In the genomic region with DNA sequence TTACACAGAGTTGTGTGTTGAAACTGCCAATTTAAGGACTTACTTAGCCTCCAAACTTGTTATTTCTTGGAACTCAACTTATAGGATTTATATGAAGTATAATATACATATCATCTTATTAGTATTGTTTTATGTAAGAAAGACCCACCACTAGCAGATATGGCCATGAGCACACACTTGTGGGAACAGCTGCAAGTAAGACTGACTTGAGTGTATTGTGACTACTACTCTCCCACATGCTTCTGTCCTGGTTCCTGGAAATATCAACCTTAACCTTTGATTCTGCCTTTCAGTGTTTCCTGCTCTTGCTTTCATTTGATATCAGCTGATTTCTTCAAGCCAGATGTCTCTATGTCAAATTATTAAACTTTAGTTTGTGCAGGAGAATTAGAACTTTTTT, we compare ENCODE assay signal across 10 cellular contexts.
"Had no signal": no experiment of that assay in that cellular context is flagged by ENCODE, and none has a peak within 500 bp of the region (broad histone marks: within the 10 kb centered on the region; RNA-seq: fewer than 3 reads in every experiment).

No MANE protein-coding gene starts in this region.

- H3K4me1 Mint-ChIP-seq: IgD-negative memory B cell had no signal

- H3K9ac ChIP-seq: GM23248 had no signal

- H3K36me3 ChIP-seq: HAP-1 had no signal

- H3K27ac ChIP-seq: GM23248, HL-60 had no signal

- H3K4me3 Mint-ChIP-seq: HFFc6, IgD-negative memory B cell had no signal

- ATAC-seq: HCT116, HepG2 had no signal

- H3K9me3 ChIP-seq: HAP-1 had no signal

- H3K27ac Mint-ChIP-seq: HFFc6, IgD-negative memory B cell had no signal

- H3K4me3 ChIP-seq: GM23248, HAP-1 had no signal

- H3K4me1 ChIP-seq: HAP-1 had no signal

- H3K27me3 Mint-ChIP-seq: IgD-negative memory B cell had no signal

- H2AFZ ChIP-seq: GM23248 had no signal

- DNase-seq: GM23248, GOT3, H7, HFFc6, KG1 had no signal
